Comparison of ENCODE assay signal across 1 cellular context in genomic region chr14:24195186-24196070, GRCh38.
A peak's percentile ranks its signal among the peaks of the same experiment; 100 is the strongest.
TF ChIP-seq lines count a peak whose summit lies in the region.

TSS of gene TM9SF1 (minus strand) at chr14:24195441. CDS start at chr14:24195019, 422 bp downstream.

TF ChIP-seq in GM12878, 131 proteins besides CTCF, POLR2A, EP300 and RAD21 (continued from another document and continues in another):
- no peak for TF ChIP-seq PRDM15 (CRISPR knock-in tag; IDR thresholded peaks at IDR 0.05)
- TF ChIP-seq IRF4 (IDR thresholded peaks at IDR 0.05; ENCODE audit: low read depth, low read length) = no peak
- TF ChIP-seq STAT1 (conservative IDR thresholded peaks at IDR 0.05) = peak; percentile 92; the same call in 1 of the 2 replicates
- peak; percentile 86 for TF ChIP-seq E4F1 (IDR thresholded peaks at IDR 0.05; ENCODE audit: borderline replicate concordance, partially characterized antibody)
- TF ChIP-seq BCL11A (IDR thresholded peaks at IDR 0.05; ENCODE audit: low read depth, low read length) = no peak
- TF ChIP-seq MYC (IDR thresholded peaks at IDR 0.05; ENCODE audit: insufficient read depth, insufficient read length, insufficient replicate concordance, low read length, severe bottlenecking) = peak; percentile 95
- no peak for TF ChIP-seq USF2 (IDR thresholded peaks at IDR 0.05; ENCODE audit: borderline replicate concordance, low read depth, low read length)
- peak in 1 of 2 experiments; percentile 24; a peak in 2 of 4 replicates for TF ChIP-seq IKZF2 (IDR thresholded peaks at IDR 0.05)
- TF ChIP-seq LARP7 (IDR thresholded peaks at IDR 0.05) = peak; percentile 98
- TF ChIP-seq REST (IDR thresholded peaks at IDR 0.05; ENCODE audit: low read depth, low read length) = 0 out of 2 replicates have a peak, but pooled peaks have one; percentile 1
- TF ChIP-seq DPF2 (IDR thresholded peaks at IDR 0.05) = peak; percentile 77
- TF ChIP-seq MAX (IDR thresholded peaks at IDR 0.05; ENCODE audit: low read depth, low read length) = peak; percentile 89
- peak; percentile 79 for TF ChIP-seq TARDBP (IDR thresholded peaks at IDR 0.05; ENCODE audit: borderline replicate concordance)
- peak; percentile 48; the same call in 1 of the 3 replicates for TF ChIP-seq POU2F2 (IDR thresholded peaks at IDR 0.05; ENCODE audit: borderline replicate concordance, low read depth, low read length)
- TF ChIP-seq CREB1 (IDR thresholded peaks at IDR 0.05; ENCODE audit: low read depth) = peak; percentile 96
- TF ChIP-seq NR2F1 (conservative IDR thresholded peaks at IDR 0.05) = peak; percentile 72
- TF ChIP-seq RB1 (IDR thresholded peaks at IDR 0.05; ENCODE audit: borderline replicate concordance) = peak; percentile 98; the same call in 1 of the 2 replicates
- TF ChIP-seq MEF2A (IDR thresholded peaks at IDR 0.05; ENCODE audit: insufficient read depth, low read depth, low read length) = 0 out of 2 replicates have a peak, but pooled peaks have one; percentile 3
- peak; percentile 85; the same call in 1 of the 2 replicates for TF ChIP-seq ZBTB33 (IDR thresholded peaks at IDR 0.05)
- TF ChIP-seq IKZF1 (conservative IDR thresholded peaks at IDR 0.05) = peak; percentile 93
- peak; percentile 19 for TF ChIP-seq SP1 (IDR thresholded peaks at IDR 0.05; ENCODE audit: low read depth, low read length)
- no peak for TF ChIP-seq HDGF (IDR thresholded peaks at IDR 0.05)
- TF ChIP-seq ZNF592 (IDR thresholded peaks at IDR 0.05) = peak; percentile 73; the same call in 1 of the 2 replicates
- TF ChIP-seq CEBPZ (IDR thresholded peaks at IDR 0.05; ENCODE audit: low read depth, low read length) = no peak
- TF ChIP-seq BCLAF1 (IDR thresholded peaks at IDR 0.05) = no peak
- no peak for TF ChIP-seq ESRRA (IDR thresholded peaks at IDR 0.05; ENCODE audit: low read length)
- no peak for TF ChIP-seq CEBPB (IDR thresholded peaks at IDR 0.05; ENCODE audit: borderline replicate concordance in 1 of 2, low read depth in 2 of 2, low read length in 2 of 2)
- TF ChIP-seq CREM (IDR thresholded peaks at IDR 0.05; ENCODE audit: low read depth) = peak; percentile 94
- no peak for TF ChIP-seq FOXM1 (IDR thresholded peaks at IDR 0.05; ENCODE audit: low read depth, low read length)
- TF ChIP-seq RUNX3 (IDR thresholded peaks at IDR 0.05; ENCODE audit: low read length) = peak; percentile 94
